8 cellular contexts compared by ENCODE assay signal in the genomic region with DNA sequence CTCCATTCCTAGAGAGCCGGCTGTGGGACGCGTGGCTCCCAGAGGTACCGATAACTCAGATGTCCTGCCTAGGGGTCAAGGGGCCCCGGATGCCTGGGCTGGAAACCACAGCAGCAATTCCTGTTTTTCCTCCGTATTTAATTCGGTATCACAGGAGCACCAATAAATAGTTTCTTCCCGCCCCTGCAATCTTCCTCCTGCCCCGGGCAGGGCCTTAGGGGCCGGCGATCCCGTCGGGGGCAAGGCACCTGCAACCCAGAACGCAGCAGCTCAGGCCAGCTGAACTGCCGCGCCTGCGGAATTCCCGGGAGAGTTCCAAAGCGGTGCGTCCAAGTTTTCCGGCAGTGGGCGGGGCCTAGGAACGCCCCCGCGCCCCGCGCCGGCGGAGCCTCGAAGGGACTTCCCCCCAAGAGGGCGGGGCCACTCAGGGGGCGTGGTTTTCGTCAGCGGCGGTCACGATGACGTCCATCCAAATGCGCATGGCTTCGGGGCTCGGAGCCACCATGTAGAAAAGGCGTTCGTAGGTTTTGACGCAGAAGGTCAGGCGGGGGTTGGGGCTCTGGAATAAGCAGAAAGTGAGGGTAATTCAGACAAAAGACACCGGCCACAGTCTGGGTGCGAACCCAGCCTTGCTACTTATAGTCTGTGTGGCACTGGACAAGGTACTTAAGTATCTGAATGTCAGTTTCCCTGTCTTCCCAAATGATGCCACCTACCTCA. TPM values are rescaled to one million over a fixed set of nuclear protein-coding genes. Genes with fewer than 3 reads are reported as not detected.
DNase-seq lines count a peak whose midpoint lies in the region; ATAC-seq and TF ChIP-seq lines count a peak whose summit lies in the region.

No MANE protein-coding gene starts in this region.

- peak; percentile 26 to 50 for TF ChIP-seq POLR2A in gastrocnemius medialis (IDR thresholded peaks at IDR 0.05)

- peak overlapping the region; percentile 80 to 100 (median 99) for H3K27ac Mint-ChIP-seq in CD4-positive, alpha-beta memory T cell
- peak overlapping the region; percentile 94 for H3K27ac Mint-ChIP-seq in MCF 10A (ENCODE audit: low read depth, unreplicated experiment)

- DNase-seq in CD4-positive, alpha-beta memory T cell, result peak; percentile 94 to 97 (median 95)
- DNase-seq in NCI-H146 (lab: John Stamatoyannopoulos, UW) (peak; percentile 94), MCF 10A (ENCODE audit: unreplicated experiment) (peak; percentile 95), gastrocnemius medialis (peak; percentile 75 to 84), NCI-H187 treated with DMSO at 0.1 percent for 48 hours (lab: John Stamatoyannopoulos, UW) (no peak)

- H3K27me3 Mint-ChIP-seq in CD4-positive, alpha-beta memory T cell, result no peaks in the 10 kb centered on the region
- H3K27me3 Mint-ChIP-seq in MCF 10A (ENCODE audit: insufficient read depth, unreplicated experiment), result no peaks in the 10 kb centered on the region

- H3K36me3 Mint-ChIP-seq in CD4-positive, alpha-beta memory T cell, result peaks cover 6 to 8% of the 10 kb centered on the region in 2 donors
- peaks cover 29% of the 10 kb centered on the region for H3K36me3 Mint-ChIP-seq in MCF 10A (ENCODE audit: insufficient read depth, unreplicated experiment)

- H3K9me3 ChIP-seq in CD4-positive, alpha-beta memory T cell (ENCODE audit: control insufficient read depth in 1 of 2, low read length in 2 of 2), result no peaks in the 10 kb centered on the region
- H3K9me3 ChIP-seq in iPS-15b (ENCODE audit: control insufficient read depth, insufficient read depth, low read length) (no peaks in the 10 kb centered on the region), gastrocnemius medialis (no peaks in the 10 kb centered on the region)

- H3K36me3 ChIP-seq in CD4-positive, alpha-beta memory T cell (ENCODE audit: insufficient read depth, low read length), result no peaks in the 10 kb centered on the region
- H3K36me3 ChIP-seq in iPS-15b (ENCODE audit: control insufficient read depth, insufficient read depth, low read length) (no peaks in the 10 kb centered on the region), gastrocnemius medialis (no peaks in the 10 kb centered on the region)

- no peaks in the 10 kb centered on the region for H3K27me3 ChIP-seq in CD4-positive, alpha-beta memory T cell (ENCODE audit: insufficient read depth, low read length)
- peaks cover 7% of the 10 kb centered on the region for H3K27me3 ChIP-seq in iPS-15b (ENCODE audit: control insufficient read depth, insufficient read depth, low read length)
- H3K27me3 ChIP-seq in gastrocnemius medialis, result no peaks in the 10 kb centered on the region

- H3K4me3 ChIP-seq in CD4-positive, alpha-beta memory T cell (ENCODE audit: low read length in 2 of 2), result peak overlapping the region; percentile 26 to 53
- H3K4me3 ChIP-seq in WI38 (ENCODE audit: low read depth, low read length) (peak overlapping the region; percentile 30), iPS-15b (ENCODE audit: low read depth, low read length) (peak overlapping the region; percentile 56), gastrocnemius medialis (peak overlapping the region; percentile 35 to 57 (median 48))

- intact Hi-C loops in CD4-positive, alpha-beta memory T cell (cut with micrococcal nuclease), result loop anchor here (1.0 to 5.0 kb wide), 4 partner anchors 12 to 44 kb away; partner anchors contain the start of gene PHLDB3
- intact Hi-C loops in MCF 10A (cut with micrococcal nuclease) (no loop called here), gastrocnemius medialis (cut with DNase I; ENCODE audit: low total_unique reads) (loop anchor here (1.0 to 2.0 kb wide), 2 partner anchors 12 to 30 kb away; partner anchors contain the start of gene PHLDB3)

- BruUV-seq in MCF 10A (replicated peaks; lab: Mats Ljungman, UMichigan), result no TSS peak

- no peak for TF ChIP-seq CTCF in WI38 (IDR thresholded peaks at IDR 0.05; ENCODE audit: low read depth, low read length)
- TF ChIP-seq CTCF in MCF 10A (IDR thresholded peaks at IDR 0.05; ENCODE audit: unreplicated experiment), result no peak
- no peak for TF ChIP-seq CTCF in gastrocnemius medialis (IDR thresholded peaks at IDR 0.05 in 4 of 5, conservative IDR thresholded peaks at IDR 0.05 in 1 of 5)

- H3K4me1 ChIP-seq in CD4-positive, alpha-beta memory T cell (ENCODE audit: insufficient read depth, low read length), result peaks cover 18% of the 10 kb centered on the region
- H3K4me1 ChIP-seq in iPS-15b (ENCODE audit: control insufficient read depth, insufficient read depth, low read length) (no peaks in the 10 kb centered on the region), gastrocnemius medialis (peaks cover 0 to 8% of the 10 kb centered on the region in 2 donors)

- CTCF ChIA-PET in CD4-positive, alpha-beta memory T cell (lab: Charles Lee; ENCODE audit: partially characterized antibody), result interaction anchor here (1.1 to 5.0 kb wide), 5 partner anchors 12 to 193 kb away, joined by 3 to 17 read pairs (median 8); partner anchors contain the start of gene PHLDB3
- CTCF ChIA-PET in MCF 10A (lab: Yijun Ruan, JAX), result interaction anchor here (0.9 kb wide), 1 partner anchor 28 kb away, joined by 3 read pairs; no protein-coding TSS in a partner anchor

- in situ Hi-C loops in gastrocnemius medialis (cut with MboI; ENCODE audit: low sequenced_read_pairs in 4 of 4), result no loop called here

- H3K4me3 Mint-ChIP-seq in CD4-positive, alpha-beta memory T cell, result peak overlapping the region; percentile 77 to 90 (median 86)
- peak overlapping the region; percentile 75 for H3K4me3 Mint-ChIP-seq in MCF 10A (ENCODE audit: unreplicated experiment)

- H3K4me1 Mint-ChIP-seq in CD4-positive, alpha-beta memory T cell, result peaks cover 12 to 31% (median 19%) of the 10 kb centered on the region in 4 donors
- H3K4me1 Mint-ChIP-seq in MCF 10A (ENCODE audit: insufficient read depth, unreplicated experiment), result peaks cover 14% of the 10 kb centered on the region

- peak overlapping the region; percentile 58 for H3K27ac ChIP-seq in CD4-positive, alpha-beta memory T cell (ENCODE audit: low read depth, low read length)
- peak overlapping the region; percentile 66 to 79 (median 72) for H3K27ac ChIP-seq in gastrocnemius medialis

- peak; percentile 77 for ATAC-seq in GM21576 (IDR thresholded peaks at IDR 0.05; ENCODE audit: unreplicated experiment)
- peak; percentile 92 to 97 for ATAC-seq in gastrocnemius medialis

- POLR2A ChIA-PET in CD4-positive, alpha-beta memory T cell (lab: Charles Lee; ENCODE audit: partially characterized antibody), result interaction anchor here (1.8 to 4.9 kb wide), 3 partner anchors 12 to 36 kb away, joined by 6 to 56 read pairs (median 6); no protein-coding TSS in a partner anchor
- POLR2A ChIA-PET in MCF 10A (lab: Yijun Ruan, JAX), result interaction anchor here (0.6 to 3.5 kb wide), 6 partner anchors 11 to 44 kb away, joined by 3 to 35 read pairs (median 4); partner anchors contain the start of gene LYPD3

- H3K9me3 Mint-ChIP-seq in CD4-positive, alpha-beta memory T cell, result peaks cover 0 to 2% (median 0%) of the 10 kb centered on the region in 8 donors
- H3K9me3 Mint-ChIP-seq in MCF 10A (ENCODE audit: unreplicated experiment), result no peaks in the 10 kb centered on the region

- H3K9ac ChIP-seq in iPS-15b (ENCODE audit: low read depth, low read length), result no peak overlapping the region

RNA-seq across cellular contexts. Expression of gene LYPD3, which starts 9.7 kb away (rescaled TPM):
- 1 to 10 TPM; 3.3 to 3.7 TPM for total RNA-seq in CD4-positive, alpha-beta memory T cell
- 1 to 10 TPM; 4.4 to 5.9 TPM for polyA plus RNA-seq in CD4-positive, alpha-beta memory T cell
- total RNA-seq in MCF 10A (2022), result 2.5 and 3.1 TPM in 2 replicates
- total RNA-seq in gastrocnemius medialis, result not detected

RNA-seq across cellular contexts. Expression of gene PHLDB3, which starts 29.4 kb away (rescaled TPM):
- total RNA-seq in CD4-positive, alpha-beta memory T cell, result 10 to 100 TPM; 36.9 to 47.3 TPM
- polyA plus RNA-seq in CD4-positive, alpha-beta memory T cell, result 1 to 10 TPM; 1.3 to 5.5 TPM
- total RNA-seq in MCF 10A (2022), result 9.9 and 11.8 TPM in 2 replicates
- total RNA-seq in gastrocnemius medialis, result 1 to 10 TPM; 1.5 to 9.6 (median 6.7) TPM

RNA-seq across cellular contexts. Expression of gene ETHE1, which starts 51.9 kb away (rescaled TPM):
- total RNA-seq in CD4-positive, alpha-beta memory T cell, result 10 to 100 TPM; 23.9 to 29.1 TPM
- polyA plus RNA-seq in CD4-positive, alpha-beta memory T cell, result 10 to 100 TPM; 79.1 to 80.7 TPM
- total RNA-seq in MCF 10A (2022) (78.0 and 94.4 TPM in 2 replicates), gastrocnemius medialis (10 to 100 TPM; 18.6 to 34.8 (median 29.2) TPM)

RNA-seq across cellular contexts. Expression of gene ZNF575, which starts 57.8 kb away (rescaled TPM):
- 10 to 100 TPM; 11.0 to 11.8 TPM for total RNA-seq in CD4-positive, alpha-beta memory T cell
- polyA plus RNA-seq in CD4-positive, alpha-beta memory T cell, result 1 to 10 TPM; 2.1 to 3.6 TPM
- total RNA-seq in MCF 10A (2022) (0.81 and 1.1 TPM in 2 replicates), gastrocnemius medialis (not detected)
